33 cellular contexts compared by ENCODE assay signal in genomic region chr11:13475091-13475490, GRCh38. TPM values are rescaled to one million over a fixed set of nuclear protein-coding genes. Genes with fewer than 3 reads are reported as not detected.
"Had no signal": no experiment of that assay in that cellular context is flagged by ENCODE, and none has a peak within 500 bp of the region (broad histone marks: within the 10 kb centered on the region; RNA-seq: fewer than 3 reads in every experiment).

No MANE protein-coding gene starts in this region.

- H3K4me1 Mint-ChIP-seq: endodermal cell, mesothelial cell of epicardium, naive B cell had no signal

- ATAC-seq: effector memory CD8-positive, alpha-beta T cell; esophagus mucosa; gastrocnemius medialis; heart right ventricle; left cardiac atrium; left lung; left ventricle myocardium superior; mucosa of descending colon had no signal

- H3K36me3 ChIP-seq: colonic mucosa, esophagus squamous epithelium, gastrocnemius medialis, heart right ventricle, left lung, lower lobe of right lung had no signal

- H3K27me3 ChIP-seq: colonic mucosa, gastrocnemius medialis, left lung had no signal

- H3K9me3 Mint-ChIP-seq: dendritic cell treated with granulocyte-macrophage colony-stimulating factor and Interleukin-4, amounts not matched to agents 40 ng/mL and 50 ng/mL, for 4 days; effector memory CD8-positive, alpha-beta T cell had no signal

- H3K4me3 ChIP-seq: colonic mucosa, esophagus squamous epithelium, gastrocnemius medialis, heart right ventricle, left lung, lower lobe of right lung, mucosa of descending colon had no signal

- H3K27ac Mint-ChIP-seq: dendritic cell treated with granulocyte-macrophage colony-stimulating factor and Interleukin-4, amounts not matched to agents 40 ng/mL and 50 ng/mL, for 4 days; effector memory CD8-positive, alpha-beta T cell; endodermal cell; mesothelial cell of epicardium; naive B cell had no signal

- H3K4me3 Mint-ChIP-seq: dendritic cell treated with granulocyte-macrophage colony-stimulating factor and Interleukin-4, amounts not matched to agents 40 ng/mL and 50 ng/mL, for 4 days; effector memory CD8-positive, alpha-beta T cell; endodermal cell; mesothelial cell of epicardium; naive B cell had no signal

- H3K36me3 Mint-ChIP-seq: mesothelial cell of epicardium, naive B cell had no signal

- DNase-seq: colonic mucosa; cortex of kidney; effector CD8-positive, alpha-beta T cell; effector memory CD8-positive, alpha-beta T cell; endodermal cell; erythroblast; esophagus squamous epithelium; foreskin fibroblast; foreskin melanocyte; gastrocnemius medialis; glutamatergic neuron; head of caudate nucleus; heart right ventricle; hippocampal formation; left cardiac atrium; left lung; left ventricle myocardium superior; lower lobe of right lung; mesenchymal stem cell; mucosa of descending colon; naive B cell had no signal

- H3K4me1 ChIP-seq: colonic mucosa, esophagus squamous epithelium, gastrocnemius medialis, heart right ventricle, left lung, lower lobe of right lung had no signal

- H3K9me3 ChIP-seq: colonic mucosa, esophagus squamous epithelium, gastrocnemius medialis, heart right ventricle, left lung, lower lobe of right lung, mucosa of descending colon had no signal

- H3K27ac ChIP-seq: colonic mucosa, epithelial cell of prostate, esophagus squamous epithelium, gastrocnemius medialis, heart right ventricle, left lung, lower lobe of right lung had no signal

RNA-seq across cellular contexts. Expression of gene PTH, which starts 20.7 kb away (rescaled TPM):
- total RNA-seq: colonic mucosa, dermis microvascular lymphatic vessel endothelial cell, endodermal cell, esophagus mucosa, esophagus squamous epithelium, gastrocnemius medialis, glomerular endothelial cell, heart right ventricle, kidney epithelial cell, left cardiac atrium, left lung, left ventricle myocardium superior, lower leg skin, lower lobe of right lung, lung microvascular endothelial cell, mesenteric fat pad, mesothelial cell of epicardium, mucosa of descending colon, myocyte had no signal
- polyA plus RNA-seq: heart right ventricle, keratinocyte had no signal
